10 cellular contexts compared by ENCODE assay signal in the genomic region with DNA sequence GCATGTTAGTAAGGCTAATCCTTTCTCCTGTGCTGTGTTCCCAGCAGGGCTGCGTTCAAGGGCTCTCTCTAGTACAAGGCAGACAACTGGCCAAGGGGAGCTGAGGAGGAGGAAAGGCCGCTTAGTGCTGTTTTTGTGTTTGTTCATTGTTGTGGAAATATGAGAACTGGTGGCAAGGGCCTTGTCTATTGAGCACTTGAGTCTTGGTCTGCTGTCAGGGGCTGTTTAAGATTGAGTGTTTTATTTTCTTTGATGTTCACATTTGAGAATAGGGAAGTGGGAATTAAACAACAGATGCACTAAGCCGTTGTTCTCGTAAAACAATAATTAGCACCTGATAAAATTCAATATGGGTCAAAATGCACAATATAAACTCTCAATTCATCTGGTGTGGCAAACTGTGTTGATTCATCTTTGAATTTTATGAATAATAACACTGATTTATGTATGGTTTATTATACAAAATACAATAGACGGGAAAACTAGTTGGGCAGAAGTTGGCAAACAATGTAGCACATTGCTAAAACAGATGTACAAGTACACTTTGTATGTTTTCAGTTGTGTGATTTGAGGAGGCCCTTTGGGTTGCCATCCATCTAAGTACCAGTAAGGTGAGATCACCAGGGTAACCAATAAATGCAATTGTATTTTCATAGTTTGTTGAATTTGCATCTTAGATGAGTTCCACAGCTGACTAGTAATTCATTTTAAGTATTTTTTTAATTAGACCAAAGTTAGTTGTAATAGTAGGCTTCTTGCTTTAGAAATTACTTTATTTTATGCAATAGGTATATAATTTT.
DNase-seq lines count a peak whose midpoint lies in the region; ATAC-seq and TF ChIP-seq lines count a peak whose summit lies in the region.
"Had no signal": no experiment of that assay in that cellular context is flagged by ENCODE, and none has a peak within 500 bp of the region (broad histone marks: within the 10 kb centered on the region; RNA-seq: fewer than 3 reads in every experiment).

No MANE protein-coding gene starts in this region.

- peaks cover 4% of the 10 kb centered on the region for H3K36me3 ChIP-seq in breast epithelium

- no peak overlapping the region for H3K4me3 Mint-ChIP-seq in nephron progenitor cell

- H3K9me3 ChIP-seq in breast epithelium: no peaks in the 10 kb centered on the region

- H3K27ac ChIP-seq in breast epithelium: no peak overlapping the region

- peak; percentile 51 for ATAC-seq in GM19023 (IDR thresholded peaks at IDR 0.05; ENCODE audit: unreplicated experiment)
- peak; percentile 22 for ATAC-seq in HG02973 (IDR thresholded peaks at IDR 0.05; ENCODE audit: unreplicated experiment)
- no peak for ATAC-seq in HG02763 (IDR thresholded peaks at IDR 0.05; ENCODE audit: unreplicated experiment)
- ATAC-seq: SK-N-SH treated with all-trans-retinoic acid at 6 μM for 48 hours had no signal

- intact Hi-C loops in breast epithelium (cut with DNase I; ENCODE audit: low total_unique reads): no loop called here

- peak overlapping the region; percentile 10 for H3K27ac Mint-ChIP-seq in nephron progenitor cell

- H3K4me1 Mint-ChIP-seq in nephron progenitor cell: peaks cover 13% of the 10 kb centered on the region

- peaks cover 7% of the 10 kb centered on the region for H3K9me3 Mint-ChIP-seq in nephron progenitor cell

- no peaks in the 10 kb centered on the region for H3K27me3 ChIP-seq in breast epithelium

- TF ChIP-seq CTCF in nephron progenitor cell (IDR thresholded peaks at IDR 0.05) (no peak), breast epithelium (IDR thresholded peaks at IDR 0.05) (no peak)

- H3K27me3 Mint-ChIP-seq in nephron progenitor cell (ENCODE audit: low read depth, poor library complexity): no peaks in the 10 kb centered on the region

- no peak overlapping the region for H3K4me3 ChIP-seq in breast epithelium

- DNase-seq in NCI-H510A (lab: John Stamatoyannopoulos, UW): peak; percentile 63
- no peak for DNase-seq in nephron progenitor cell
- no peak for DNase-seq in activated naive CD4-positive, alpha-beta T cell treated with anti-CD3 and anti-CD28 coated beads, Interleukin-2, amount 50 U/mL, for 16 hours
- DNase-seq in activated T-cell treated with anti-CD3 and anti-CD28 coated beads, Interleukin-2, amount 50 U/mL, for 1 hour: no peak
- DNase-seq in breast epithelium (ENCODE audit: low spot score in 2 of 2): no peak
- DNase-seq: stimulated activated CD4-positive, alpha-beta T cell treated with anti-CD3 and anti-CD28 coated beads, Interleukin-4, amount 100 ng/mL, for 4 hours had no signal

- H3K36me3 Mint-ChIP-seq in nephron progenitor cell (ENCODE audit: low read depth): peaks cover 13% of the 10 kb centered on the region

- TF ChIP-seq POLR2A in breast epithelium (IDR thresholded peaks at IDR 0.05): no peak

- H3K4me1 ChIP-seq in breast epithelium: no peaks in the 10 kb centered on the region
